In genomic region chr9:135300346-135301141, GRCh38 we compare ENCODE assay signal across 24 cellular contexts.
DNase-seq lines count a peak whose midpoint lies in the region; ATAC-seq lines count a peak whose summit lies in the region.
"Had no signal": no experiment of that assay in that cellular context is flagged by ENCODE, and none has a peak within 500 bp of the region (broad histone marks: within the 10 kb centered on the region; RNA-seq: fewer than 3 reads in every experiment).

No MANE protein-coding gene starts in this region.

- no peak overlapping the region for H2AFZ ChIP-seq in neuronal stem cell (ENCODE audit: low read length)

- H3K27me3 ChIP-seq in H7 (ENCODE audit: control insufficient read depth, insufficient read depth, low read length): 0 out of 2 replicates have a peak, but pooled peaks cover 2% of the 10 kb centered on the region
- peaks cover 0 to 62% (median 0%) of the 10 kb centered on the region in 3 experiments for H3K27me3 ChIP-seq in neuronal stem cell (ENCODE audit: control insufficient read depth in 3 of 3, insufficient read depth in 3 of 3, low read depth in 1 of 3, low read length in 3 of 3)
- H3K27me3 ChIP-seq: right atrium auricular region had no signal

- no peak overlapping the region for H4K91ac ChIP-seq in neuronal stem cell (ENCODE audit: low read depth, low read length, poor library complexity)

- no peak overlapping the region for H2BK5ac ChIP-seq in neuronal stem cell (ENCODE audit: low read length)

- no peak overlapping the region for H4K8ac ChIP-seq in neuronal stem cell (ENCODE audit: low read depth, low read length)

- no peak overlapping the region for H2BK12ac ChIP-seq in neuronal stem cell (ENCODE audit: low read length)

- intact Hi-C loops in Right ventricle myocardium inferior (cut with DNase I): no loop called here

- H3K9me3 ChIP-seq in neuronal stem cell (replicated peaks in 1 of 2; ENCODE audit: control insufficient read depth in 2 of 2, insufficient read depth in 1 of 2, low read depth in 1 of 2, low read length in 2 of 2): no peaks in the 10 kb centered on the region
- H3K9me3 ChIP-seq: right atrium auricular region, stomach, tibial nerve had no signal

- peak; percentile 79 for DNase-seq in DMS79 (lab: John Stamatoyannopoulos, UW)
- DNase-seq in H7: peak; percentile 59
- DNase-seq in RPMI8226: peak; percentile 14
- DNase-seq in neuronal stem cell (ENCODE audit: low spot score): no peak
- DNase-seq in NCI-H345 treated with DMSO at 0.1 percent for 48 hours (lab: John Stamatoyannopoulos, UW; ENCODE audit: unreplicated experiment): no peak
- DNase-seq in Right ventricle myocardium inferior (ENCODE audit: missing footprints): no peak
- no peak for DNase-seq in cerebellar nuclear complex (lab: John Stamatoyannopoulos, UW)
- DNase-seq: activated CD4-positive, alpha-beta T cell treated with anti-CD3 and anti-CD28 coated beads, Interleukin-2, amount 10 ng/mL, durations not matched to agents 24 days and 14 days; activated gamma-delta T cell; CD4-positive, alpha-beta memory T cell; DND-41; effector memory CD8-positive, alpha-beta T cell; mesenchymal stem cell; naive B cell; NCI-H1417 treated with DMSO at 0.1 percent for 48 hours; occipital lobe; SIG-M5; stimulated activated CD4-positive, alpha-beta T cell treated with anti-CD3 and anti-CD28 coated beads, Interleukin-12 subunit alpha, Interleukin-12 subunit beta, amount 100 ng/mL, for 4 hours; stomach; T-helper 1 cell had no signal

- H3K27ac ChIP-seq in neuronal stem cell (replicated peaks; ENCODE audit: low read length): no peak overlapping the region
- H3K27ac ChIP-seq: HL-60, right atrium auricular region, stomach, tibial nerve had no signal

- no peaks in the 10 kb centered on the region for H3K36me3 ChIP-seq in H7 (replicated peaks; ENCODE audit: control insufficient read depth, insufficient read depth, low read length)
- no peaks in the 10 kb centered on the region for H3K36me3 ChIP-seq in neuronal stem cell (replicated peaks in 1 of 2; ENCODE audit: control insufficient read depth in 2 of 2, insufficient read depth in 2 of 2, low read length in 2 of 2)
- H3K36me3 ChIP-seq: right atrium auricular region, stomach, tibial nerve had no signal

- peak overlapping the region; percentile 69 for H2AK5ac ChIP-seq in neuronal stem cell (ENCODE audit: low read depth, low read length)

- no peaks in the 10 kb centered on the region for H3K79me1 ChIP-seq in neuronal stem cell (ENCODE audit: low read depth, low read length)

- no peak overlapping the region for H3K4me2 ChIP-seq in neuronal stem cell (ENCODE audit: insufficient read depth, low read length, poor library complexity, severe bottlenecking)

- peak overlapping the region; percentile 37 for H2BK15ac ChIP-seq in neuronal stem cell (ENCODE audit: low read length)

- H3K4me3 ChIP-seq in H7 (ENCODE audit: insufficient read depth, low read depth, low read length) (no peak overlapping the region), neuronal stem cell (ENCODE audit: low read length in 2 of 2) (no peak overlapping the region)
- H3K4me3 ChIP-seq: right atrium auricular region, stomach, tibial nerve had no signal

- H3K4me1 ChIP-seq in neuronal stem cell (ENCODE audit: control insufficient read depth in 2 of 2, insufficient read depth in 1 of 2, low read depth in 1 of 2, low read length in 2 of 2): no peaks in the 10 kb centered on the region
- H3K4me1 ChIP-seq: right atrium auricular region, tibial nerve had no signal

- H2BK120ac ChIP-seq in neuronal stem cell (ENCODE audit: low read depth, low read length): no peak overlapping the region

- H3K9ac ChIP-seq in neuronal stem cell (ENCODE audit: low read depth, low read length, poor library complexity): no peak overlapping the region

- ATAC-seq in Right ventricle myocardium inferior: no peak
- ATAC-seq in HG03520 (IDR thresholded peaks at IDR 0.05; ENCODE audit: unreplicated experiment): no peak
- ATAC-seq: effector memory CD8-positive, alpha-beta T cell had no signal

- WGBS in neuronal stem cell (ENCODE audit: extremely low coverage in 2 of 2, insufficient read length in 2 of 2, insufficient replicate concordance in 1 of 2), 2 donors: no CpG with 5 or more reads among the region's 21 CpGs

- peak overlapping the region; percentile 90 for H3K14ac ChIP-seq in neuronal stem cell (ENCODE audit: low read length)

- peak overlapping the region; percentile 58 for H3K23ac ChIP-seq in neuronal stem cell (ENCODE audit: low read depth, low read length, poor library complexity)

- H3K4ac ChIP-seq in neuronal stem cell (ENCODE audit: low read length): no peak overlapping the region

- H3K18ac ChIP-seq in neuronal stem cell (ENCODE audit: low read length): peak overlapping the region; percentile 52

Comparison
In these comparisons a context has a peak if more than half of its experiments do, and no peak if none do; other contexts are left out.
1. DNase-seq: peak in DMS79 (single experiment), H7 (single experiment) and RPMI8226 (single experiment); none in neuronal stem cell (single experiment), NCI-H345 treated with DMSO at 0.1 percent for 48 hours (single experiment), Right ventricle myocardium inferior (single experiment) and cerebellar nuclear complex (0 of 2).